In genomic region chr13:109884462-109884861, GRCh38 we compare ENCODE assay signal across 22 cellular contexts.
"Had no signal": no experiment of that assay in that cellular context is flagged by ENCODE, and none has a peak within 500 bp of the region (broad histone marks: within the 10 kb centered on the region; RNA-seq: fewer than 3 reads in every experiment).

No MANE protein-coding gene starts in this region.

- H3K27ac ChIP-seq: coronary artery, gastrocnemius medialis, lower lobe of right lung, neutrophil, pancreas, right lobe of liver, stomach, thyroid gland had no signal

- DNase-seq: dermis blood vessel endothelial cell; effector memory CD4-positive, alpha-beta T cell; erythroblast; gastrocnemius medialis; head of caudate nucleus; left ventricle myocardium superior; lower lobe of right lung; natural killer cell; pancreas; retina; right lobe of liver; stimulated activated CD4-positive, alpha-beta T cell treated with anti-CD3 and anti-CD28 coated beads, Interleukin-12 subunit alpha, Interleukin-12 subunit beta, amount 100 ng/mL, for 4 hours; stimulated activated CD4-positive, alpha-beta T cell treated with anti-CD3 and anti-CD28 coated beads, Interleukin-1b, Interleukin-23, amount 100 ng/mL, for 48 hours; stimulated activated CD4-positive, alpha-beta T cell treated with anti-CD3 and anti-CD28 coated beads, Interleukin-4, amount 100 ng/mL, for 1 hour; stimulated activated naive CD4-positive, alpha-beta T cell treated with Interleukin-2 at 50 U/mL for 16 hours; stomach; thyroid gland; trophoblast cell had no signal

- H3K27ac Mint-ChIP-seq: natural killer cell; stimulated activated effector memory CD8-positive, alpha-beta T cell treated with anti-CD3 and anti-CD28 coated beads, Interleukin-12 subunit alpha, Interleukin-12 subunit beta, amount 100 ng/mL, for 72 hours had no signal

- ATAC-seq: gastrocnemius medialis; lower lobe of right lung; natural killer cell; pancreas; right lobe of liver; stimulated activated effector memory CD8-positive, alpha-beta T cell treated with anti-CD3 and anti-CD28 coated beads, Interleukin-12 subunit alpha, Interleukin-12 subunit beta, amount 100 ng/mL, for 72 hours had no signal

- H3K36me3 ChIP-seq: gastrocnemius medialis, lower lobe of right lung, neutrophil, pancreas, right lobe of liver, stomach, thyroid gland had no signal

- H3K4me3 Mint-ChIP-seq: natural killer cell; stimulated activated effector memory CD8-positive, alpha-beta T cell treated with anti-CD3 and anti-CD28 coated beads, Interleukin-12 subunit alpha, Interleukin-12 subunit beta, amount 100 ng/mL, for 72 hours had no signal

- H3K4me2 ChIP-seq: smooth muscle cell had no signal

- H3K9me3 Mint-ChIP-seq: natural killer cell; stimulated activated effector memory CD8-positive, alpha-beta T cell treated with anti-CD3 and anti-CD28 coated beads, Interleukin-12 subunit alpha, Interleukin-12 subunit beta, amount 100 ng/mL, for 72 hours had no signal

- H3K9me3 ChIP-seq: gastrocnemius medialis, neutrophil, pancreas, right lobe of liver, thyroid gland had no signal

- H3K4me1 ChIP-seq: lower lobe of right lung, pancreas, right lobe of liver, stomach, thyroid gland had no signal

- H3K27me3 ChIP-seq: gastrocnemius medialis, pancreas, right lobe of liver, stomach, thyroid gland had no signal

- H3K36me3 Mint-ChIP-seq: natural killer cell; stimulated activated effector memory CD8-positive, alpha-beta T cell treated with anti-CD3 and anti-CD28 coated beads, Interleukin-12 subunit alpha, Interleukin-12 subunit beta, amount 100 ng/mL, for 72 hours had no signal

- H3K4me3 ChIP-seq: coronary artery, gastrocnemius medialis, lower lobe of right lung, pancreas, right lobe of liver, smooth muscle cell, stomach, thyroid gland had no signal

- H3K4me1 Mint-ChIP-seq: natural killer cell; stimulated activated effector memory CD8-positive, alpha-beta T cell treated with anti-CD3 and anti-CD28 coated beads, Interleukin-12 subunit alpha, Interleukin-12 subunit beta, amount 100 ng/mL, for 72 hours had no signal
